In genomic region chr9:109469646-109470358, GRCh38 we compare ENCODE assay signal across 8 cellular contexts.
DNase-seq lines count a peak whose midpoint lies in the region; ATAC-seq and TF ChIP-seq lines count a peak whose summit lies in the region.

No MANE protein-coding gene starts in this region.

- DNase-seq in AML-193 (lab: John Stamatoyannopoulos, UW) = peak; percentile 65 to 69
- peak; percentile 64 for DNase-seq in NCI-H2107 treated with DMSO at 0.1 percent for 48 hours (lab: John Stamatoyannopoulos, UW; ENCODE audit: unreplicated experiment)
- peak; percentile 4 for DNase-seq in central memory CD4-positive, alpha-beta T cell
- DNase-seq in left kidney (ENCODE audit: low read depth, low spot score) = peak; percentile 89
- peak; percentile 53 to 58 for DNase-seq in stimulated activated CD4-positive, alpha-beta T cell treated with anti-CD3 and anti-CD28 coated beads, Interleukin-4, amount 100 ng/mL, for 48 hours (ENCODE audit: low read depth in 2 of 2)

- no peak overlapping the region for H3K4me3 ChIP-seq in WI38 (ENCODE audit: low read depth, low read length)

- TF ChIP-seq CTCF in WI38 (IDR thresholded peaks at IDR 0.05; ENCODE audit: low read depth, low read length) = peak; percentile 97

- ATAC-seq in GM18870 (IDR thresholded peaks at IDR 0.05; ENCODE audit: unreplicated experiment) = peak; percentile 92
- peak; percentile 94 for ATAC-seq in HG03103 (IDR thresholded peaks at IDR 0.05; ENCODE audit: low read depth, unreplicated experiment)

Comparison
In these comparisons a context has a peak if more than half of its experiments do, and no peak if none do; other contexts are left out.
1. DNase-seq: peak in every context shown above with its lines; median percentile 89 in left kidney; 67 in AML-193; 64 in NCI-H2107 treated with DMSO at 0.1 percent for 48 hours; 56 in stimulated activated CD4-positive, alpha-beta T cell treated with anti-CD3 and anti-CD28 coated beads, Interleukin-4, amount 100 ng/mL, for 48 hours; 4 in central memory CD4-positive, alpha-beta T cell.